In genomic region chr9:122058707-122059106, GRCh38 we compare ENCODE assay signal across 14 cellular contexts.
"Had no signal": no experiment of that assay in that cellular context is flagged by ENCODE, and none has a peak within 500 bp of the region (broad histone marks: within the 10 kb centered on the region; RNA-seq: fewer than 3 reads in every experiment).

No MANE protein-coding gene starts in this region.

- H3K4me1 Mint-ChIP-seq: activated CD4-positive, alpha-beta T cell treated with anti-CD3 and anti-CD28 coated beads, Interleukin-2, amount 10 ng/mL, durations not matched to agents 24 days and 14 days; neural progenitor cell had no signal

- H3K9me3 Mint-ChIP-seq: activated CD4-positive, alpha-beta T cell treated with anti-CD3 and anti-CD28 coated beads, Interleukin-2, amount 10 ng/mL, durations not matched to agents 24 days and 14 days; activated naive CD4-positive, alpha-beta T cell treated with anti-CD3 and anti-CD28 coated beads for 36 hours; neural progenitor cell had no signal

- DNase-seq: activated CD4-positive, alpha-beta T cell treated with anti-CD3 and anti-CD28 coated beads, Interleukin-2, amount 10 ng/mL, durations not matched to agents 24 days and 14 days; activated naive CD4-positive, alpha-beta T cell treated with anti-CD3 and anti-CD28 coated beads for 36 hours; colonic mucosa; effector CD8-positive, alpha-beta T cell; kidney; T-helper 9 cell; thyroid gland had no signal

- H3K27me3 Mint-ChIP-seq: activated CD4-positive, alpha-beta T cell treated with anti-CD3 and anti-CD28 coated beads, Interleukin-2, amount 10 ng/mL, durations not matched to agents 24 days and 14 days had no signal

- FAIRE-seq: kidney had no signal

- H3K36me3 Mint-ChIP-seq: neural progenitor cell had no signal

- H3K36me3 ChIP-seq: cardiac muscle cell, colonic mucosa, neural progenitor cell, thyroid gland had no signal

- H3K27ac Mint-ChIP-seq: activated CD4-positive, alpha-beta T cell treated with anti-CD3 and anti-CD28 coated beads, Interleukin-2, amount 10 ng/mL, durations not matched to agents 24 days and 14 days; activated naive CD4-positive, alpha-beta T cell treated with anti-CD3 and anti-CD28 coated beads for 36 hours; neural progenitor cell had no signal

- H3K4me3 Mint-ChIP-seq: activated CD4-positive, alpha-beta T cell treated with anti-CD3 and anti-CD28 coated beads, Interleukin-2, amount 10 ng/mL, durations not matched to agents 24 days and 14 days; activated naive CD4-positive, alpha-beta T cell treated with anti-CD3 and anti-CD28 coated beads for 36 hours; neural progenitor cell had no signal

- H3K4me1 ChIP-seq: colonic mucosa, neural progenitor cell, thyroid gland had no signal

- H3K27ac ChIP-seq: cardiac muscle cell, colonic mucosa, epithelial cell of prostate, hepatocyte, neural progenitor cell, parathyroid adenoma, skin epidermis, thyroid gland, VCaP had no signal

- H3K4me3 ChIP-seq: cardiac muscle cell, colonic mucosa, hepatocyte, neural progenitor cell, skin epidermis, thyroid gland had no signal

- H3K9me3 ChIP-seq: colonic mucosa, thyroid gland had no signal

- H3K27me3 ChIP-seq: cardiac muscle cell, colonic mucosa, hepatocyte, neural progenitor cell, thyroid gland had no signal
